ENCODE assay signal across 8 cellular contexts in genomic region chr14:54627718-54628345, GRCh38.
DNase-seq lines count a peak whose midpoint lies in the region; ATAC-seq and TF ChIP-seq lines count a peak whose summit lies in the region.

No MANE protein-coding gene starts in this region.

- 29 to 41% (median 35%) methylated on average over 11 of the region's 11 CpGs for WGBS in spleen, 5 donors

- peak overlapping the region; percentile 53 to 86 (median 80) for H3K4me3 Mint-ChIP-seq in CD4-positive, CD25-positive, alpha-beta regulatory T cell

- peaks cover 4% of the 10 kb centered on the region for H3K36me3 Mint-ChIP-seq in CD4-positive, CD25-positive, alpha-beta regulatory T cell

- H3K4me1 Mint-ChIP-seq in CD4-positive, CD25-positive, alpha-beta regulatory T cell, result peaks cover 24 to 56% (median 44%) of the 10 kb centered on the region in 4 donors

- H3K27ac Mint-ChIP-seq in CD4-positive, CD25-positive, alpha-beta regulatory T cell, result peak overlapping the region; percentile 91 to 94 (median 91)

- H3K4me1 ChIP-seq in CD4-positive, CD25-positive, alpha-beta regulatory T cell (ENCODE audit: control insufficient read depth, insufficient read depth, low read length, poor library complexity, severe bottlenecking), result peaks cover 45% of the 10 kb centered on the region
- H3K4me1 ChIP-seq in spleen, result peaks cover 37 to 68% (median 55%) of the 10 kb centered on the region in 6 donors

- H3K36me3 ChIP-seq in CD4-positive, CD25-positive, alpha-beta regulatory T cell (ENCODE audit: control insufficient read depth, insufficient read depth, low read length), result no peaks in the 10 kb centered on the region
- H3K36me3 ChIP-seq in spleen, result no peaks in the 10 kb centered on the region

- intact Hi-C loops in spleen (cut with DNase I; ENCODE audit: low total_unique reads), result no loop called here

- TF ChIP-seq CTCF in spleen (IDR thresholded peaks at IDR 0.05 in 8 of 11, conservative IDR thresholded peaks at IDR 0.05 in 3 of 11), result no peak

- H3K9me3 Mint-ChIP-seq in CD4-positive, CD25-positive, alpha-beta regulatory T cell, result peaks cover 0 to 4% (median 1%) of the 10 kb centered on the region in 7 donors

- peak; percentile 71 to 78 for ATAC-seq in CD4-positive, CD25-positive, alpha-beta regulatory T cell (ENCODE audit: low read depth in 2 of 2)
- ATAC-seq in GM21423 (IDR thresholded peaks at IDR 0.05; ENCODE audit: unreplicated experiment), result peak; percentile 72

- no peak for TF ChIP-seq POLR2A in spleen (IDR thresholded peaks at IDR 0.05)

- peak overlapping the region; percentile 83 for H3K4me3 ChIP-seq in CD4-positive, CD25-positive, alpha-beta regulatory T cell (ENCODE audit: low read depth, low read length)
- H3K4me3 ChIP-seq in Jurkat, Clone E6-1 (ENCODE audit: low read length), result no peak overlapping the region
- H3K4me3 ChIP-seq in spleen, result peak overlapping the region in 7 of 8 donors; percentile 20 to 64 (median 28)

- no peaks in the 10 kb centered on the region for H3K27me3 ChIP-seq in CD4-positive, CD25-positive, alpha-beta regulatory T cell (ENCODE audit: control insufficient read depth, insufficient read depth, low read length)
- H3K27me3 ChIP-seq in spleen (replicated peaks in 1 of 7), result no peaks in the 10 kb centered on the region

- H3K9me3 ChIP-seq in CD4-positive, CD25-positive, alpha-beta regulatory T cell (ENCODE audit: control insufficient read depth in 2 of 2, low read length in 2 of 2), result no peaks in the 10 kb centered on the region
- H3K9me3 ChIP-seq in spleen, result no peaks in the 10 kb centered on the region

- H3K27ac ChIP-seq in CD4-positive, CD25-positive, alpha-beta regulatory T cell (ENCODE audit: insufficient read depth, low read length, poor library complexity, severe bottlenecking), result peak overlapping the region; percentile 84
- peak overlapping the region; percentile 45 to 91 (median 86) for H3K27ac ChIP-seq in spleen

- H3K27me3 Mint-ChIP-seq in CD4-positive, CD25-positive, alpha-beta regulatory T cell, result no peaks in the 10 kb centered on the region

- DNase-seq in CD4-positive, CD25-positive, alpha-beta regulatory T cell, result peak in 2 of 3 donors; percentile 41 to 82
- DNase-seq in Jurkat, Clone E6-1 (ENCODE audit: low read depth, low spot score), result peak; percentile 9
- DNase-seq in amniotic stem cell (lab: John Stamatoyannopoulos, UW) (peak; percentile 39), hippocampal formation (lab: John Stamatoyannopoulos, UW) (peak; percentile 21 to 65), spleen (peak; percentile 76), SK-N-DZ (ENCODE audit: low spot score) (no peak), NCI-H2081 (lab: John Stamatoyannopoulos, UW) (no peak)

Comparison
In these comparisons a context has a peak if more than half of its experiments do, and no peak if none do; other contexts are left out.
1. DNase-seq: peak in CD4-positive, CD25-positive, alpha-beta regulatory T cell (2 of 3), Jurkat, Clone E6-1 (single experiment), amniotic stem cell (single experiment), hippocampal formation (2 of 2) and spleen (single experiment); none in SK-N-DZ (single experiment) and NCI-H2081 (0 of 2).